Comparison of ENCODE assay signal across 27 cellular contexts in the genomic region with DNA sequence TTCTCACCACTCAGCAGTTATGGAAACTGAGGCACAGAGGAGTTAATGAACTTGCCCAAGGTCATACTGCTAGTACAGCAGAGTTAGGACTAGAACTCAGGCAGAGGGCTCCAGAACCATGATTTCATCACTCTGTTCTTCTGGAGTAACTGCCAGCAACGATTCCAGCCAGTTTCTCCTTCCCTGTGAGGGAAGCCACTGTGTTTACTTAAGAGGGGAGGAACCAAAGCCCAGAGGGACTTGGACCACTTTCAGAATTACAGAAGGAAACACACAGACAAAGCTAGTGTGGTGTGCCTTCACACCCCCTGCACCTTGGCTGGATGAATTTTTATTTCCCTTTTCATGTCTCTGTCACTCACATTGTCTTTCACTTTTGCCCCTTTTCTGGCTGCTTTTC.
DNase-seq lines count a peak whose midpoint lies in the region; ATAC-seq and TF ChIP-seq lines count a peak whose summit lies in the region.
"Had no signal": no experiment of that assay in that cellular context is flagged by ENCODE, and none has a peak within 500 bp of the region (broad histone marks: within the 10 kb centered on the region; RNA-seq: fewer than 3 reads in every experiment).

No MANE protein-coding gene starts in this region.

- H3K27me3 Mint-ChIP-seq in glutamatergic neuron (ENCODE audit: unreplicated experiment), result peaks cover 2% of the 10 kb centered on the region

- no peak for TF ChIP-seq CTCF in fibroblast of pulmonary artery (IDR thresholded peaks at IDR 0.05; ENCODE audit: low read length, missing control alignments)
- no peak for TF ChIP-seq CTCF in glutamatergic neuron (IDR thresholded peaks at IDR 0.05; ENCODE audit: partially characterized antibody, unreplicated experiment)
- no peak for TF ChIP-seq CTCF in upper lobe of right lung (IDR thresholded peaks at IDR 0.05)

- H3K27ac ChIP-seq in upper lobe of right lung, result no peak overlapping the region
- H3K27ac ChIP-seq: adrenal gland, cardiac muscle cell, dorsolateral prefrontal cortex, gastrocnemius medialis, skin epidermis, vagina had no signal

- H3K9me3 Mint-ChIP-seq in glutamatergic neuron (ENCODE audit: unreplicated experiment), result no peaks in the 10 kb centered on the region

- peak; percentile 21 for DNase-seq in ELR (ENCODE audit: low read depth)
- DNase-seq in RPMI7951 (ENCODE audit: low read depth), result peak; percentile 70
- peak; percentile 38 for DNase-seq in fibroblast of pulmonary artery (ENCODE audit: low read depth)
- DNase-seq in midbrain (lab: John Stamatoyannopoulos, UW), result peak; percentile 11
- no peak for DNase-seq in glutamatergic neuron
- no peak for DNase-seq in upper lobe of right lung
- DNase-seq in middle frontal gyrus (ENCODE audit: extremely low spot score, low spot score), result no peak
- DNase-seq: activated CD4-positive, CD25-positive, alpha-beta regulatory T cell treated with anti-CD3 and anti-CD28 coated beads, Interleukin-2, amount 50 U/mL, for 72 hours; activated CD8-positive, alpha-beta T cell treated with anti-CD3 and anti-CD28 coated beads for 36 hours; activated gamma-delta T cell treated with Interleukin-2 at 50 U/mL for 16 hours; adrenal gland; dorsolateral prefrontal cortex; KBM-7; NCI-H1694 treated with DMSO at 0.1 percent for 48 hours; NCI-H526 treated with DMSO at 0.1 percent for 48 hours; SHP77 treated with DMSO at 0.1 percent for 48 hours; stimulated activated CD4-positive, alpha-beta T cell treated with anti-CD3 and anti-CD28 coated beads, Interleukin-1b, Interleukin-23, amount 100 ng/mL, for 48 hours; SW 1271 had no signal

- no peak overlapping the region for H3K4me3 Mint-ChIP-seq in glutamatergic neuron (ENCODE audit: unreplicated experiment)
- H3K4me3 Mint-ChIP-seq: activated CD8-positive, alpha-beta T cell treated with anti-CD3 and anti-CD28 coated beads for 36 hours; CD14-positive monocyte; mesothelial cell of epicardium; neural crest cell had no signal

- peaks cover 20% of the 10 kb centered on the region for H3K36me3 Mint-ChIP-seq in glutamatergic neuron (ENCODE audit: unreplicated experiment)
- H3K36me3 Mint-ChIP-seq: CD14-positive monocyte had no signal

- H3K36me3 ChIP-seq in upper lobe of right lung, result no peaks in the 10 kb centered on the region
- H3K36me3 ChIP-seq: adrenal gland, cardiac muscle cell, gastrocnemius medialis, vagina had no signal

- no peak overlapping the region for H3K27ac Mint-ChIP-seq in glutamatergic neuron (ENCODE audit: unreplicated experiment)
- H3K27ac Mint-ChIP-seq: activated CD8-positive, alpha-beta T cell treated with anti-CD3 and anti-CD28 coated beads for 36 hours; mesothelial cell of epicardium; progenitor cell of endocrine pancreas had no signal

- H3K4me1 ChIP-seq in upper lobe of right lung, result no peaks in the 10 kb centered on the region
- H3K4me1 ChIP-seq: adrenal gland, gastrocnemius medialis, vagina had no signal

- ATAC-seq in esophagus mucosa, result no peak
- no peak for ATAC-seq in upper lobe of right lung
- ATAC-seq: activated CD8-positive, alpha-beta T cell treated with anti-CD3 and anti-CD28 coated beads for 36 hours; gastrocnemius medialis had no signal

- no peaks in the 10 kb centered on the region for H3K9me3 ChIP-seq in upper lobe of right lung
- H3K9me3 ChIP-seq: gastrocnemius medialis, vagina had no signal

- H3K27me3 ChIP-seq in upper lobe of right lung, result no peaks in the 10 kb centered on the region
- H3K27me3 ChIP-seq: adrenal gland, cardiac muscle cell, dorsolateral prefrontal cortex, vagina had no signal

- H3K4me1 Mint-ChIP-seq in glutamatergic neuron (ENCODE audit: low read depth, unreplicated experiment), result peaks cover 5% of the 10 kb centered on the region
- H3K4me1 Mint-ChIP-seq: CD14-positive monocyte had no signal

- intact Hi-C loops in upper lobe of right lung (cut with DNase I), result no loop called here

- H3K4me3 ChIP-seq in fibroblast of pulmonary artery (replicated peaks; ENCODE audit: low read depth, low read length), result no peak overlapping the region
- H3K4me3 ChIP-seq in upper lobe of right lung, result no peak overlapping the region
- H3K4me3 ChIP-seq: adrenal gland, cardiac muscle cell, dorsolateral prefrontal cortex, gastrocnemius medialis, skin epidermis, vagina had no signal

Comparison
In these comparisons a context has a peak if more than half of its experiments do, and no peak if none do; other contexts are left out.
1. DNase-seq: peak in ELR (single experiment), RPMI7951 (single experiment), fibroblast of pulmonary artery (single experiment) and midbrain (single experiment); none in glutamatergic neuron (single experiment), upper lobe of right lung (single experiment) and middle frontal gyrus (single experiment).